31 cellular contexts compared by ENCODE assay signal in the genomic region with DNA sequence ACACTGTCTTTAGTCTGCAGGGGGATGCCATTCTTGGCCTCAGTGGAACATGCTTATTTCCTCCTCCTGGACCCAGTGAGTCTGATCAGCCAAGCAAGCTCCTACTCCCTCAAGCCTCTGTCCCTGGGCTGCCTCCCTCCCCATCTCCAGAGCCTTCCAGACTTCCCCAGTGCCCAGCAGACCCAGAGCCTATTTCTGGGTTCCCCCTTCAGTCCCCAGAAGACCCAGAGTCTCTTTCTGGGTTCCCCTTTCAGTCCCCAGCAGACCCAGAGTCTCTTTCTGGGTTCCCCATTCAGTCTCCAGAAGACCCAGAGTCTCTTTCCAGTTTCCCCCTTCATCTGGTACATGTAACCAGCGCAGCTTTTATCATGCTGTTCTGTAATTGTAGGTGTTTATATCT. TPM values are rescaled to one million over a fixed set of nuclear protein-coding genes. Genes with fewer than 3 reads are reported as not detected.
DNase-seq lines count a peak whose midpoint lies in the region; ATAC-seq and TF ChIP-seq lines count a peak whose summit lies in the region.
"Had no signal": no experiment of that assay in that cellular context is flagged by ENCODE, and none has a peak within 500 bp of the region (broad histone marks: within the 10 kb centered on the region; RNA-seq: fewer than 3 reads in every experiment).

No MANE protein-coding gene starts in this region.

- H3K27me3 Mint-ChIP-seq in endodermal cell (ENCODE audit: insufficient read depth) (peaks cover 9% of the 10 kb centered on the region), nephron progenitor cell (ENCODE audit: low read depth, poor library complexity) (peaks cover 19% of the 10 kb centered on the region)
- H3K27me3 Mint-ChIP-seq in CD4-positive, alpha-beta T cell, result peaks cover 49% of the 10 kb centered on the region

- no peak for TF ChIP-seq CTCF in endodermal cell (conservative IDR thresholded peaks at IDR 0.05)
- TF ChIP-seq CTCF in nephron progenitor cell (IDR thresholded peaks at IDR 0.05), result no peak
- TF ChIP-seq CTCF in suprapubic skin (IDR thresholded peaks at IDR 0.05), result no peak
- no peak for TF ChIP-seq CTCF in CD4-positive, alpha-beta T cell (IDR thresholded peaks at IDR 0.05)

- TF ChIP-seq EP300 in suprapubic skin (IDR thresholded peaks at IDR 0.05), result no peak

- H3K9me3 Mint-ChIP-seq in endodermal cell, result no peaks in the 10 kb centered on the region
- H3K9me3 Mint-ChIP-seq in nephron progenitor cell, result peaks cover 5% of the 10 kb centered on the region
- H3K9me3 Mint-ChIP-seq in CD4-positive, alpha-beta T cell, result no peaks in the 10 kb centered on the region
- H3K9me3 Mint-ChIP-seq: activated naive CD8-positive, alpha-beta T cell treated with anti-CD3 and anti-CD28 coated beads, Interleukin-2, amount 10 ng/mL, durations not matched to agents 7 days and 5 days; activated T-cell treated with anti-CD3 and anti-CD28 coated beads, Interleukin-2, amount 50 U/mL, for 24 hours; effector memory CD8-positive, alpha-beta T cell; HFFc6; naive B cell had no signal

- no peak for ATAC-seq in CD4-positive, alpha-beta T cell (ENCODE audit: poor library complexity)
- ATAC-seq: effector memory CD8-positive, alpha-beta T cell; left lung had no signal

- H3K9me3 ChIP-seq in HUES6 (ENCODE audit: control insufficient read depth, insufficient read depth, low read depth, low read length) (no peaks in the 10 kb centered on the region), endodermal cell (ENCODE audit: control insufficient read depth, low read length) (no peaks in the 10 kb centered on the region), suprapubic skin (no peaks in the 10 kb centered on the region)
- H3K9me3 ChIP-seq in CD4-positive, alpha-beta T cell (ENCODE audit: control insufficient read depth, low read length), result no peaks in the 10 kb centered on the region
- H3K9me3 ChIP-seq: ascending aorta, BE2C, colonic mucosa, left lung, testis had no signal

- H3K27ac ChIP-seq in HUES6 (ENCODE audit: low read depth, low read length) (no peak overlapping the region), endodermal cell (ENCODE audit: low read depth, low read length) (peak overlapping the region; percentile 85), temporal lobe (ENCODE audit: low read depth, low read length) (peak overlapping the region; percentile 11), suprapubic skin (no peak overlapping the region)
- H3K27ac ChIP-seq in CD4-positive, alpha-beta T cell (ENCODE audit: low read depth, low read length), result no peak overlapping the region
- H3K27ac ChIP-seq: ascending aorta, colonic mucosa, GM23248, left lung, RWPE1, testis had no signal

- peaks cover 66% of the 10 kb centered on the region for H3K4me1 Mint-ChIP-seq in endodermal cell
- peaks cover 83% of the 10 kb centered on the region for H3K4me1 Mint-ChIP-seq in nephron progenitor cell
- peaks cover 5% of the 10 kb centered on the region for H3K4me1 Mint-ChIP-seq in CD4-positive, alpha-beta T cell (ENCODE audit: low read depth)

- H3K9ac ChIP-seq in HUES6 (ENCODE audit: low read length) (peak overlapping the region; percentile 27), endodermal cell (ENCODE audit: extremely low read depth, low read length, poor library complexity, severe bottlenecking) (no peak overlapping the region)
- H3K9ac ChIP-seq: GM23248 had no signal

- no peak overlapping the region for H3K4me3 Mint-ChIP-seq in endodermal cell
- no peak overlapping the region for H3K4me3 Mint-ChIP-seq in nephron progenitor cell
- no peak overlapping the region for H3K4me3 Mint-ChIP-seq in CD4-positive, alpha-beta T cell
- H3K4me3 Mint-ChIP-seq: activated naive CD8-positive, alpha-beta T cell treated with anti-CD3 and anti-CD28 coated beads, Interleukin-2, amount 10 ng/mL, durations not matched to agents 7 days and 5 days; activated T-cell treated with anti-CD3 and anti-CD28 coated beads, Interleukin-2, amount 50 U/mL, for 24 hours; effector memory CD8-positive, alpha-beta T cell; HFFc6 had no signal

- intact Hi-C loops in CD4-positive, alpha-beta T cell (cut with DNase I, micrococcal nuclease), result no loop called here

- DNase-seq in endodermal cell (no peak), nephron progenitor cell (no peak), suprapubic skin (ENCODE audit: low spot score in 2 of 2) (no peak), NCI-H1436 treated with DMSO at 0.1 percent for 48 hours (lab: John Stamatoyannopoulos, UW) (no peak)
- no peak for DNase-seq in CD4-positive, alpha-beta T cell
- DNase-seq: ACHN; activated CD4-positive, CD25-positive, alpha-beta regulatory T cell; activated gamma-delta T cell treated with Interleukin-2 at 50 U/mL for 16 hours; activated naive CD8-positive, alpha-beta T cell treated with anti-CD3 and anti-CD28 coated beads, Interleukin-2, amount 10 ng/mL, durations not matched to agents 7 days and 5 days; activated T-cell treated with anti-CD3 and anti-CD28 coated beads, Interleukin-2, amount 50 U/mL, for 24 hours; BE2C; colonic mucosa; effector memory CD8-positive, alpha-beta T cell; glutamatergic neuron; HFFc6; KBM-7; left lung; midbrain; naive B cell; NCI-H2081; NCI-H524 treated with DMSO at 0.1 percent for 48 hours; OCI-M1; stimulated activated naive CD4-positive, alpha-beta T cell; T-helper 1 cell; testis had no signal

- H3K4me1 ChIP-seq in HUES6 (ENCODE audit: control insufficient read depth, insufficient read depth, low read length) (peaks cover 53% of the 10 kb centered on the region), endodermal cell (ENCODE audit: control insufficient read depth, insufficient read depth, low read length) (peaks cover 29% of the 10 kb centered on the region), suprapubic skin (no peaks in the 10 kb centered on the region)
- H3K4me1 ChIP-seq: ascending aorta, colonic mucosa, left lung had no signal

- POLR2A ChIA-PET in CD4-positive, alpha-beta T cell (lab: Charles Lee), result no interaction called here

- CTCF ChIA-PET in CD4-positive, alpha-beta T cell (lab: Charles Lee), result no interaction called here

- H3K36me3 Mint-ChIP-seq in endodermal cell (ENCODE audit: low read depth) (peaks cover 2% of the 10 kb centered on the region), nephron progenitor cell (ENCODE audit: low read depth) (peaks cover 5% of the 10 kb centered on the region)
- H3K36me3 Mint-ChIP-seq in CD4-positive, alpha-beta T cell (ENCODE audit: low read depth), result no peaks in the 10 kb centered on the region
- H3K36me3 Mint-ChIP-seq: activated naive CD8-positive, alpha-beta T cell treated with anti-CD3 and anti-CD28 coated beads, Interleukin-2, amount 10 ng/mL, durations not matched to agents 7 days and 5 days; naive B cell had no signal

- H3K4me3 ChIP-seq in HUES6 (ENCODE audit: low read depth, low read length), result no peak overlapping the region
- H3K4me3 ChIP-seq in endodermal cell (ENCODE audit: low read length), result no peak overlapping the region
- H3K4me3 ChIP-seq in suprapubic skin, result no peak overlapping the region
- H3K4me3 ChIP-seq: ascending aorta, cardiac muscle cell, colonic mucosa, GM23248, left lung, testis had no signal

- TF ChIP-seq POLR2A in suprapubic skin (IDR thresholded peaks at IDR 0.05), result no peak

- H3K36me3 ChIP-seq in HUES6 (ENCODE audit: control insufficient read depth, insufficient read depth, low read length), result no peaks in the 10 kb centered on the region
- H3K36me3 ChIP-seq in endodermal cell (ENCODE audit: control insufficient read depth, insufficient read depth, low read length), result no peaks in the 10 kb centered on the region
- no peaks in the 10 kb centered on the region for H3K36me3 ChIP-seq in suprapubic skin
- H3K36me3 ChIP-seq: ascending aorta, BE2C, cardiac muscle cell, colonic mucosa, left lung had no signal

- peaks cover 12% of the 10 kb centered on the region; the same call in 1 of the 2 replicates for H3K27me3 ChIP-seq in HUES6 (ENCODE audit: control insufficient read depth, insufficient read depth, low read length)
- no peaks in the 10 kb centered on the region for H3K27me3 ChIP-seq in endodermal cell (ENCODE audit: control insufficient read depth, insufficient read depth, low read length, poor library complexity, severe bottlenecking)
- H3K27me3 ChIP-seq in suprapubic skin, result no peaks in the 10 kb centered on the region
- no peaks in the 10 kb centered on the region for H3K27me3 ChIP-seq in CD4-positive, alpha-beta T cell (ENCODE audit: control insufficient read depth, insufficient read depth, low read length)
- H3K27me3 ChIP-seq: ascending aorta, BE2C, cardiac muscle cell, colonic mucosa, left lung, testis had no signal

- WGBS in endodermal cell (ENCODE audit: insufficient coverage in 1 of 2, insufficient read length in 1 of 2), 2 experiments, result no CpG with 5 or more reads among the region's 1 CpG
- WGBS in suprapubic skin, result 97% methylated on average over 1 of the region's 1 CpG

- H3K27ac Mint-ChIP-seq in endodermal cell (peak overlapping the region; percentile 94), nephron progenitor cell (peak overlapping the region; percentile 52)
- H3K27ac Mint-ChIP-seq in CD4-positive, alpha-beta T cell, result no peak overlapping the region
- H3K27ac Mint-ChIP-seq: activated naive CD8-positive, alpha-beta T cell treated with anti-CD3 and anti-CD28 coated beads, Interleukin-2, amount 10 ng/mL, durations not matched to agents 7 days and 5 days; activated T-cell treated with anti-CD3 and anti-CD28 coated beads, Interleukin-2, amount 50 U/mL, for 24 hours; effector memory CD8-positive, alpha-beta T cell; HFFc6 had no signal

RNA-seq across cellular contexts. Expression of gene PKDCC, which starts 17.0 kb away (rescaled TPM):
- total RNA-seq in endodermal cell (100 to 1,000 TPM in 1 of 2 donors, 10 to 100 TPM in 1; 85.3 to 105 TPM), temporal lobe (9.6 TPM), suprapubic skin (1 to 10 TPM; 2.5 to 8.5 (median 6.2) TPM)
- 124 TPM for polyA plus RNA-seq in endodermal cell (2013, experiment 1 of 2)
- polyA plus RNA-seq in endodermal cell (2013, experiment 2 of 2), result 112 TPM
- total RNA-seq in CD4-positive, alpha-beta T cell, result not detected
- total RNA-seq: activated naive CD8-positive, alpha-beta T cell treated with anti-CD3 and anti-CD28 coated beads, Interleukin-2, amount 10 ng/mL, durations not matched to agents 7 days and 5 days; HFFc6 had no signal

Comparison
In these comparisons a context has a peak if more than half of its experiments do, and no peak if none do; other contexts are left out.
1. H3K27ac ChIP-seq: peak in endodermal cell (single experiment) and temporal lobe (single experiment); none in HUES6 (single experiment), suprapubic skin (single experiment) and CD4-positive, alpha-beta T cell (single experiment).